ENCODE assay signal across 19 cellular contexts in genomic region chr1:198185101-198185500, GRCh38. TPM values are rescaled to one million over a fixed set of nuclear protein-coding genes. Genes with fewer than 3 reads are reported as not detected.
DNase-seq lines count a peak whose midpoint lies in the region; ATAC-seq and TF ChIP-seq lines count a peak whose summit lies in the region.
"Had no signal": no experiment of that assay in that cellular context is flagged by ENCODE, and none has a peak within 500 bp of the region (broad histone marks: within the 10 kb centered on the region; RNA-seq: fewer than 3 reads in every experiment).

No MANE protein-coding gene starts in this region.

- H3K9me3 ChIP-seq in CD4-positive, alpha-beta T cell (ENCODE audit: control insufficient read depth, low read length): no peaks in the 10 kb centered on the region
- no peaks in the 10 kb centered on the region for H3K9me3 ChIP-seq in HEK293 (ENCODE audit: control insufficient read depth, insufficient read depth, low read depth, low read length)
- H3K9me3 ChIP-seq: BLaER1 treated with 17β-estradiol and CSF1 and Interleukin-3, amounts not matched to agents 10 nM and 100 nM; SJCRH30 had no signal

- peaks cover 3% of the 10 kb centered on the region; the same call in 1 of the 2 replicates for H3K4me1 ChIP-seq in HEK293 (ENCODE audit: control insufficient read depth, insufficient read depth, low read length)

- no peaks in the 10 kb centered on the region for H3K27me3 Mint-ChIP-seq in CD4-positive, alpha-beta T cell
- H3K27me3 Mint-ChIP-seq in activated T-helper 17 cell treated with anti-CD3 and anti-CD28 coated beads, Interleukin-2, amount 50 U/mL, for 72 hours: no peaks in the 10 kb centered on the region
- H3K27me3 Mint-ChIP-seq: IgD-negative memory B cell had no signal

- no peak for ATAC-seq in CD4-positive, alpha-beta T cell (ENCODE audit: poor library complexity)
- no peak for ATAC-seq in activated T-helper 17 cell treated with anti-CD3 and anti-CD28 coated beads, Interleukin-2, amount 50 U/mL, for 72 hours (replicated peaks)
- ATAC-seq in GM21717 (IDR thresholded peaks at IDR 0.05; ENCODE audit: unreplicated experiment): no peak

- no peak overlapping the region for H3K4me3 Mint-ChIP-seq in CD4-positive, alpha-beta T cell
- H3K4me3 Mint-ChIP-seq in activated T-helper 17 cell treated with anti-CD3 and anti-CD28 coated beads, Interleukin-2, amount 50 U/mL, for 72 hours: peak overlapping the region; percentile 68

- CTCF ChIA-PET in CD4-positive, alpha-beta T cell (lab: Charles Lee): interaction anchor here (1.9 kb wide), 1 partner anchor 29 kb away, joined by 4 read pairs; no protein-coding TSS in a partner anchor
- CTCF ChIA-PET in HEK293 (lab: Yijun Ruan, JAX): no interaction called here

- H3K27me3 ChIP-seq in CD4-positive, alpha-beta T cell (ENCODE audit: control insufficient read depth, insufficient read depth, low read length): no peaks in the 10 kb centered on the region
- H3K27me3 ChIP-seq: BLaER1 treated with 17β-estradiol and CSF1 and Interleukin-3, amounts not matched to agents 10 nM and 100 nM; SJCRH30 had no signal

- H3K36me3 ChIP-seq in HEK293 (ENCODE audit: control insufficient read depth in 2 of 2, insufficient read depth in 1 of 2, low read length in 2 of 2): no peaks in the 10 kb centered on the region
- H3K36me3 ChIP-seq: SJCRH30 had no signal

- intact Hi-C loops in CD4-positive, alpha-beta T cell (cut with DNase I, micrococcal nuclease): loop anchor here (5.0 kb wide), 2 partner anchors 33 to 37 kb away; no protein-coding TSS in a partner anchor

- no peak for DNase-seq in CD4-positive, alpha-beta T cell
- DNase-seq in fibroblast of the aortic adventitia (ENCODE audit: low read depth) (peak; percentile 73), NCI-H1417 treated with DMSO at 0.1 percent for 48 hours (lab: John Stamatoyannopoulos, UW) (no peak)
- no peak for DNase-seq in activated CD8-positive, alpha-beta memory T cell treated with anti-CD3 and anti-CD28 coated beads, Interleukin-2, amount 50 U/mL, for 48 hours
- DNase-seq: DND-41, HCEC 1CT, NCI-H1048, NCI-H1436 treated with DMSO at 0.1 percent for 48 hours, NCI-H2029, NCI-H345, NCI-H524 treated with DMSO at 0.1 percent for 48 hours, PC-9, SJCRH30 had no signal

- no peak for TF ChIP-seq CTCF in CD4-positive, alpha-beta T cell (IDR thresholded peaks at IDR 0.05)
- TF ChIP-seq CTCF in HEK293 (tag by site-specific recombination; IDR thresholded peaks at IDR 0.05) (no peak), fibroblast of the aortic adventitia (IDR thresholded peaks at IDR 0.05; ENCODE audit: insufficient read depth, low read length) (no peak)

- peak overlapping the region; percentile 81 for H3K27ac Mint-ChIP-seq in CD4-positive, alpha-beta T cell
- H3K27ac Mint-ChIP-seq in activated T-helper 17 cell treated with anti-CD3 and anti-CD28 coated beads, Interleukin-2, amount 50 U/mL, for 72 hours: peak overlapping the region; percentile 84

- no peaks in the 10 kb centered on the region for H3K36me3 Mint-ChIP-seq in CD4-positive, alpha-beta T cell (ENCODE audit: low read depth)
- no peaks in the 10 kb centered on the region for H3K36me3 Mint-ChIP-seq in activated T-helper 17 cell treated with anti-CD3 and anti-CD28 coated beads, Interleukin-2, amount 50 U/mL, for 72 hours (ENCODE audit: low read depth)
- H3K36me3 Mint-ChIP-seq: IgD-negative memory B cell had no signal

- H3K27ac ChIP-seq in CD4-positive, alpha-beta T cell (ENCODE audit: low read depth, low read length): no peak overlapping the region
- no peak overlapping the region for H3K27ac ChIP-seq in HEK293 (ENCODE audit: extremely low read depth, low read depth, low read length)
- H3K27ac ChIP-seq: BLaER1 treated with 17β-estradiol and CSF1 and Interleukin-3, amounts not matched to agents 10 nM and 100 nM; HL-60; PC-9; SJCRH30 had no signal

- peaks cover 89% of the 10 kb centered on the region for H3K4me1 Mint-ChIP-seq in CD4-positive, alpha-beta T cell (ENCODE audit: low read depth)
- peaks cover 41% of the 10 kb centered on the region for H3K4me1 Mint-ChIP-seq in activated T-helper 17 cell treated with anti-CD3 and anti-CD28 coated beads, Interleukin-2, amount 50 U/mL, for 72 hours

- POLR2A ChIA-PET in CD4-positive, alpha-beta T cell (lab: Charles Lee): interaction anchor here (1.7 to 3.9 kb wide), 3 partner anchors 9 to 28 kb away, joined by 4 to 26 read pairs (median 7); partner anchors contain the start of gene NEK7
- POLR2A ChIA-PET in HEK293 (lab: Yijun Ruan, JAX): no interaction called here

- H3K9me3 Mint-ChIP-seq in CD4-positive, alpha-beta T cell: no peaks in the 10 kb centered on the region
- H3K9me3 Mint-ChIP-seq in activated T-helper 17 cell treated with anti-CD3 and anti-CD28 coated beads, Interleukin-2, amount 50 U/mL, for 72 hours: no peaks in the 10 kb centered on the region
- H3K9me3 Mint-ChIP-seq: IgD-negative memory B cell had no signal

- H3K4me3 ChIP-seq in HEK293 (ENCODE audit: low read depth, low read length) (no peak overlapping the region), fibroblast of the aortic adventitia (ENCODE audit: low read depth, low read length) (no peak overlapping the region)
- H3K4me3 ChIP-seq: BLaER1 treated with 17β-estradiol and CSF1 and Interleukin-3, amounts not matched to agents 10 nM and 100 nM; PC-9; SJCRH30 had no signal

TF ChIP-seq in HEK293, 187 proteins besides CTCF, POLR2A, EP300 and RAD21 (continues in another document):
- 0 out of 2 replicates have a peak, but pooled peaks have one; percentile 18 for TF ChIP-seq ZNF362 (tag by site-specific recombination; IDR thresholded peaks at IDR 0.05)
- TF ChIP-seq ZBTB6 (tag by site-specific recombination; IDR thresholded peaks at IDR 0.05): no peak
- no peak for TF ChIP-seq ZNF518A (tag by site-specific recombination; conservative IDR thresholded peaks at IDR 0.05; ENCODE audit: low read depth)

RNA-seq across cellular contexts. Expression of gene NEK7, which starts 28.3 kb away (rescaled TPM):
- total RNA-seq in CD4-positive, alpha-beta T cell: 10 to 100 TPM; 11.8 to 13.0 TPM
- 10 to 100 TPM; 64.3 to 76.9 TPM for total RNA-seq in activated T-helper 17 cell treated with anti-CD3 and anti-CD28 coated beads, Interleukin-2, amount 50 U/mL, for 72 hours
- 119 and 187 TPM in 2 replicates for total RNA-seq in fibroblast of the aortic adventitia (ENCODE audit: low replicate concordance)
